14 cellular contexts compared by ENCODE assay signal in the genomic region with DNA sequence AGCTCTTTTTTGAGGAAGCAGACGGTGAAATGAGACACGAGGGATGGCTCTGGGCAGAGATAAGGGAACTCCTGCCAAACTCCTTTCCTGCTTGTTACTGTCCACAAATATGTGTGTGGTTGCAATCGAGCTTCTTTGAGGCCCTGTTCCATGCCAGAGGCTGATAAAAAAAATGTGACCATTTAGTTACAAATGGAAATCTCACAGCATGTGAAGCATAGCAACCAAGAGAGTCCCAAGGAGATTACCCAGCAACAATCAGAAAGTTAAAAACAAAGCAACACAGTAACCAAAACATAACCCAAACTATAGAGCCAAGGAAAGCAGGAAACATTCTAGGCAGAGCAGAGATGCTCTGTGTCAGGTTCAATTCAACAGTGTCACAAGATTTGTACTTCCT. TPM values are rescaled to one million over a fixed set of nuclear protein-coding genes. Genes with fewer than 3 reads are reported as not detected.
DNase-seq lines count a peak whose midpoint lies in the region; ATAC-seq and TF ChIP-seq lines count a peak whose summit lies in the region.
"Had no signal": no experiment of that assay in that cellular context is flagged by ENCODE, and none has a peak within 500 bp of the region (broad histone marks: within the 10 kb centered on the region; RNA-seq: fewer than 3 reads in every experiment).

No MANE protein-coding gene starts in this region.

- peaks cover 4% of the 10 kb centered on the region for H3K9me3 Mint-ChIP-seq in activated naive CD8-positive, alpha-beta T cell treated with anti-CD3 and anti-CD28 coated beads, Interleukin-2, amount 50 U/mL, for 24 hours
- no peaks in the 10 kb centered on the region for H3K9me3 Mint-ChIP-seq in glutamatergic neuron (ENCODE audit: unreplicated experiment)
- H3K9me3 Mint-ChIP-seq: activated T-cell treated with anti-CD3 and anti-CD28 coated beads, Interleukin-2, amount 50 U/mL, for 24 hours; nephron progenitor cell had no signal

- no peaks in the 10 kb centered on the region for H3K4me1 Mint-ChIP-seq in activated naive CD8-positive, alpha-beta T cell treated with anti-CD3 and anti-CD28 coated beads, Interleukin-2, amount 50 U/mL, for 24 hours
- H3K4me1 Mint-ChIP-seq in glutamatergic neuron (ENCODE audit: low read depth, unreplicated experiment) = no peaks in the 10 kb centered on the region
- H3K4me1 Mint-ChIP-seq: nephron progenitor cell had no signal

- H3K4me3 ChIP-seq in choroid plexus epithelial cell (ENCODE audit: low read depth, low read length) (no peak overlapping the region), left lung (no peak overlapping the region)

- H3K27ac Mint-ChIP-seq in activated naive CD8-positive, alpha-beta T cell treated with anti-CD3 and anti-CD28 coated beads, Interleukin-2, amount 50 U/mL, for 24 hours = no peak overlapping the region
- H3K27ac Mint-ChIP-seq in glutamatergic neuron (ENCODE audit: unreplicated experiment) = no peak overlapping the region
- H3K27ac Mint-ChIP-seq: activated T-cell treated with anti-CD3 and anti-CD28 coated beads, Interleukin-2, amount 50 U/mL, for 24 hours; nephron progenitor cell had no signal

- H3K36me3 Mint-ChIP-seq in activated naive CD8-positive, alpha-beta T cell treated with anti-CD3 and anti-CD28 coated beads, Interleukin-2, amount 50 U/mL, for 24 hours (ENCODE audit: low read depth) = no peaks in the 10 kb centered on the region
- no peaks in the 10 kb centered on the region for H3K36me3 Mint-ChIP-seq in glutamatergic neuron (ENCODE audit: unreplicated experiment)

- no peak overlapping the region for H3K4me3 Mint-ChIP-seq in activated naive CD8-positive, alpha-beta T cell treated with anti-CD3 and anti-CD28 coated beads, Interleukin-2, amount 50 U/mL, for 24 hours
- H3K4me3 Mint-ChIP-seq in glutamatergic neuron (ENCODE audit: unreplicated experiment) = no peak overlapping the region
- H3K4me3 Mint-ChIP-seq: activated T-cell treated with anti-CD3 and anti-CD28 coated beads, Interleukin-2, amount 50 U/mL, for 24 hours; nephron progenitor cell had no signal

- H3K9me3 ChIP-seq in left lung = no peaks in the 10 kb centered on the region

- H3K27me3 ChIP-seq in left lung = no peaks in the 10 kb centered on the region

- H3K27ac ChIP-seq in left lung = peak overlapping the region in 1 of 2 donors; percentile 5
- H3K27ac ChIP-seq: C4-2B, epithelial cell of prostate had no signal

- no peaks in the 10 kb centered on the region for H3K36me3 ChIP-seq in left lung

- DNase-seq in AG08396 (ENCODE audit: low spot score) (peak; percentile 17), LHCN-M2 (ENCODE audit: low read depth) (peak; percentile 91), choroid plexus epithelial cell (ENCODE audit: low read depth) (peak; percentile 99), left lung (no peak), ureter (ENCODE audit: low spot score) (no peak), glutamatergic neuron (no peak)
- DNase-seq in stimulated activated CD4-positive, alpha-beta T cell treated with anti-CD3 and anti-CD28 coated beads, Interleukin-2, amount 100 ng/mL, for 48 hours = no peak
- DNase-seq in activated naive CD8-positive, alpha-beta T cell treated with anti-CD3 and anti-CD28 coated beads, Interleukin-2, amount 50 U/mL, for 24 hours = no peak
- DNase-seq: activated T-cell treated with anti-CD3 and anti-CD28 coated beads, Interleukin-2, amount 50 U/mL, for 24 hours; MM.1S; nephron progenitor cell; SHP77 had no signal

- intact Hi-C loops in left lung (cut with DNase I) = no loop called here

- H3K4me1 ChIP-seq in left lung = no peaks in the 10 kb centered on the region

- TF ChIP-seq CTCF in choroid plexus epithelial cell (conservative IDR thresholded peaks at IDR 0.05; ENCODE audit: low read depth, low read length) (no peak), left lung (IDR thresholded peaks at IDR 0.05) (no peak), glutamatergic neuron (IDR thresholded peaks at IDR 0.05; ENCODE audit: partially characterized antibody, unreplicated experiment) (no peak)

- peaks cover 14% of the 10 kb centered on the region for H3K27me3 Mint-ChIP-seq in activated naive CD8-positive, alpha-beta T cell treated with anti-CD3 and anti-CD28 coated beads, Interleukin-2, amount 50 U/mL, for 24 hours
- no peaks in the 10 kb centered on the region for H3K27me3 Mint-ChIP-seq in glutamatergic neuron (ENCODE audit: unreplicated experiment)

- peak; percentile 91 for ATAC-seq in left lung
- ATAC-seq in activated naive CD8-positive, alpha-beta T cell treated with anti-CD3 and anti-CD28 coated beads, Interleukin-2, amount 50 U/mL, for 24 hours = no peak

RNA-seq across cellular contexts. Expression of gene HMGN3, which starts 35.4 kb away (rescaled TPM):
- total RNA-seq in LHCN-M2 (2014; rRNA removed) (67.8 and 80.7 TPM in 2 replicates), left lung (100 to 1,000 TPM; 106 to 114 TPM), ureter (64.1 TPM), glutamatergic neuron (ENCODE audit: unreplicated experiment) (43.0 TPM)
- 52.0 TPM for polyA plus RNA-seq in LHCN-M2 (2012)

Comparison
In these comparisons a context has a peak if more than half of its experiments do, and no peak if none do; other contexts are left out.
1. DNase-seq: peak in AG08396 (single experiment), LHCN-M2 (single experiment) and choroid plexus epithelial cell (single experiment); none in left lung (0 of 2), ureter (single experiment), stimulated activated CD4-positive, alpha-beta T cell treated with anti-CD3 and anti-CD28 coated beads, Interleukin-2, amount 100 ng/mL, for 48 hours (0 of 2), activated naive CD8-positive, alpha-beta T cell treated with anti-CD3 and anti-CD28 coated beads, Interleukin-2, amount 50 U/mL, for 24 hours (single experiment) and glutamatergic neuron (single experiment).